ENCODE assay signal across 24 cellular contexts in genomic region chr10:106825996-106826395, GRCh38.
"Had no signal": no experiment of that assay in that cellular context is flagged by ENCODE, and none has a peak within 500 bp of the region (broad histone marks: within the 10 kb centered on the region; RNA-seq: fewer than 3 reads in every experiment).

No MANE protein-coding gene starts in this region.

- DNase-seq: colonic mucosa; dorsolateral prefrontal cortex; effector CD8-positive, alpha-beta T cell; gastrocnemius medialis; glutamatergic neuron; immature natural killer cell; left colon; mammary epithelial cell; naive thymus-derived CD8-positive, alpha-beta T cell; occipital lobe; pancreas; retina; small intestine; stimulated activated CD4-positive, alpha-beta T cell treated with anti-CD3 and anti-CD28 coated beads, Interleukin-2, amount 100 ng/mL, for 48 hours; stimulated activated naive CD8-positive, alpha-beta T cell treated with anti-CD3 and anti-CD28 coated beads, Interleukin-15, Interleukin-2, amounts not matched to agents 100 U/mL and 50 U/mL, for 24 hours; tibial artery; upper lobe of right lung had no signal

- H3K9me3 Mint-ChIP-seq: immature natural killer cell; stimulated activated effector memory CD8-positive, alpha-beta T cell treated with anti-CD3 and anti-CD28 coated beads, Interleukin-12 subunit alpha, Interleukin-12 subunit beta, amount 100 ng/mL, for 72 hours had no signal

- H3K4me1 Mint-ChIP-seq: naive thymus-derived CD8-positive, alpha-beta T cell; stimulated activated effector memory CD8-positive, alpha-beta T cell treated with anti-CD3 and anti-CD28 coated beads, Interleukin-12 subunit alpha, Interleukin-12 subunit beta, amount 100 ng/mL, for 72 hours had no signal

- H3K27me3 ChIP-seq: colonic mucosa, dorsolateral prefrontal cortex, esophagus muscularis mucosa, gastrocnemius medialis, pancreas, suprapubic skin, tibial artery, upper lobe of right lung, vagina had no signal

- H3K4me3 Mint-ChIP-seq: immature natural killer cell; naive thymus-derived CD8-positive, alpha-beta T cell; stimulated activated effector memory CD8-positive, alpha-beta T cell treated with anti-CD3 and anti-CD28 coated beads, Interleukin-12 subunit alpha, Interleukin-12 subunit beta, amount 100 ng/mL, for 72 hours had no signal

- H3K4me3 ChIP-seq: colonic mucosa, esophagus muscularis mucosa, gastrocnemius medialis, pancreas, prostate gland, suprapubic skin, tibial artery, upper lobe of right lung, vagina had no signal

- H3K27ac Mint-ChIP-seq: immature natural killer cell; naive thymus-derived CD8-positive, alpha-beta T cell; stimulated activated effector memory CD8-positive, alpha-beta T cell treated with anti-CD3 and anti-CD28 coated beads, Interleukin-12 subunit alpha, Interleukin-12 subunit beta, amount 100 ng/mL, for 72 hours had no signal

- H3K36me3 Mint-ChIP-seq: immature natural killer cell; naive thymus-derived CD8-positive, alpha-beta T cell; stimulated activated effector memory CD8-positive, alpha-beta T cell treated with anti-CD3 and anti-CD28 coated beads, Interleukin-12 subunit alpha, Interleukin-12 subunit beta, amount 100 ng/mL, for 72 hours had no signal

- H3K36me3 ChIP-seq: colonic mucosa, esophagus muscularis mucosa, gastrocnemius medialis, pancreas, prostate gland, suprapubic skin, tibial artery, upper lobe of right lung, vagina had no signal

- H3K27ac ChIP-seq: colonic mucosa, dorsolateral prefrontal cortex, epithelial cell of prostate, gastrocnemius medialis, pancreas, prostate gland, suprapubic skin, tibial artery, upper lobe of right lung, vagina had no signal

- H3K4me1 ChIP-seq: colonic mucosa, gastrocnemius medialis, pancreas, prostate gland, suprapubic skin, upper lobe of right lung, vagina had no signal

- H3K27me3 Mint-ChIP-seq: naive thymus-derived CD8-positive, alpha-beta T cell had no signal

- ATAC-seq: gastrocnemius medialis; left colon; naive thymus-derived CD8-positive, alpha-beta T cell; sciatic nerve; stimulated activated effector memory CD8-positive, alpha-beta T cell treated with anti-CD3 and anti-CD28 coated beads, Interleukin-12 subunit alpha, Interleukin-12 subunit beta, amount 100 ng/mL, for 72 hours; stimulated activated naive CD8-positive, alpha-beta T cell treated with anti-CD3 and anti-CD28 coated beads, Interleukin-15, Interleukin-2, amounts not matched to agents 100 U/mL and 50 U/mL, for 24 hours; upper lobe of right lung had no signal

- H3K9me3 ChIP-seq: colonic mucosa, esophagus muscularis mucosa, gastrocnemius medialis, pancreas, prostate gland, suprapubic skin, tibial artery, upper lobe of right lung, vagina had no signal
